In the genomic region with DNA sequence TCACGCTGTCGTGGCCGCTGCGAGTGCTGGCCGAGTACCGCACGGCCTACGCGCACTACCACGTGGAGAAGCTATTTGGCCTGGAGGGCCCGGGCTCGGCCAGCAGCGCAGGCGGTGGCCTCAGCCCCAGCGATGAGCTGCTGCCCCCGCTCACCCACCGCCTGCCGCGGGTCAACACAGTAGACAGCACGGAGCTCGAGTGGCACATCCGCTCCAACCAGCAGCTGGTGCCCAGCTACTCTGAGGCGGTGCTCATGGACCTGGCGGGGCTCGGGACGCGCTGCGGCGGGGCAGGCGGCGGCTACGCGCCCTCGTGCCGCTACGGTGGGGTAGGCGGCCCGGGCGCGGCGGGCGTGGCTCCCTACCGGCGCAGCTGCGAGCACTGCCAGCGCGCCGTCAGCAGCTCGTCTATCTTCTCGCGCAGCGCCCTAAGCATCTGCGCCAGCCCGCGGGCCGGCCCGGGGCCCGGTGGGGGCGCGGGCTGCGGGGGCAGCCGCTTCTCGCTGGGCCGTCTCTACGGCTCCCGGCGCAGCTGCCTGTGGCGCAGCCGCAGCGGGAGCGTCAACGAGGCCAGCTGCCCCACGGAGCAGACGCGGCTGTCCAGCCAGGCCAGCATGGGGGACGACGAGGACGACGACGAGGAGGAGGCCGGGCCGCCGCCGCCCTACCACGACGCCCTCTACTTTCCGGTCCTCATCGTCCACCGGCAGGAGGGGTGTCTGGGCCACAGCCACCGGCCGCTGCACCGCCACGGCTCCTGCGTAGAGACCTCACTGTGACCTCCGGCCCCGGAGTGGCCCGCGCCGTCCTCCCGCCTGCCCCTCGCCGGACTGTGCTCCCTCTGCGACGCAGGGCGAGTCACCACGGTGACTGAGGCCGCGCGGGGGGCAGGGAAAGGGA, we compare ENCODE assay signal across 11 cellular contexts. TPM values are rescaled to one million over a fixed set of nuclear protein-coding genes. Genes with fewer than 3 reads are reported as not detected.
A peak's percentile ranks its signal among the peaks of the same experiment; 100 is the strongest.
DNase-seq lines count a peak whose midpoint lies in the region; ATAC-seq, FAIRE-seq and TF ChIP-seq lines count a peak whose summit lies in the region.
"Had no signal": no experiment of that assay in that cellular context is flagged by ENCODE, and none has a peak within 500 bp of the region (broad histone marks: within the 10 kb centered on the region; RNA-seq: fewer than 3 reads in every experiment).

No MANE protein-coding gene starts in this region.

- H3K79me1 ChIP-seq in H9 (ENCODE audit: insufficient read depth, low read depth, low read length, poor library complexity, severe bottlenecking): no peaks in the 10 kb centered on the region

- H3K27ac Mint-ChIP-seq in H9: no peak overlapping the region
- H3K27ac Mint-ChIP-seq in naive B cell: no peak overlapping the region

- H2BK5ac ChIP-seq in H9 (ENCODE audit: insufficient read length, low read length): no peak overlapping the region

- H2AFZ ChIP-seq in H9 (ENCODE audit: low read length): no peak overlapping the region
- H2AFZ ChIP-seq in OCI-LY7 (ENCODE audit: low read length): no peak overlapping the region

- H3K23me2 ChIP-seq in H9 (ENCODE audit: insufficient read length, low read depth, low read length, poor library complexity, severe bottlenecking): peaks cover 2% of the 10 kb centered on the region

- H3K36me3 ChIP-seq in ectodermal cell (ENCODE audit: control insufficient read depth, insufficient read depth, low read length): no peaks in the 10 kb centered on the region
- H3K36me3 ChIP-seq in OCI-LY7 (ENCODE audit: insufficient read depth, low read length): no peaks in the 10 kb centered on the region

- no peak overlapping the region for H2BK120ac ChIP-seq in H9 (ENCODE audit: low read depth, low read length, poor library complexity, severe bottlenecking)

- H3K4me2 ChIP-seq in A549: peak overlapping the region; percentile 19; the same call in 1 of the 3 replicates
- no peak overlapping the region for H3K4me2 ChIP-seq in H9 (ENCODE audit: insufficient read depth, insufficient read length, low read length)
- H3K4me2 ChIP-seq in OCI-LY7 (ENCODE audit: low read length): no peak overlapping the region

- H3K79me2 ChIP-seq in H9 (ENCODE audit: insufficient read depth, low read length): no peaks in the 10 kb centered on the region
- H3K79me2 ChIP-seq in OCI-LY7 (ENCODE audit: insufficient read depth, low read depth, low read length): no peaks in the 10 kb centered on the region

- ATAC-seq in A549 (no peak), naive B cell (ENCODE audit: low read depth in 2 of 2) (peak; percentile 79 to 88), HG03520 (IDR thresholded peaks at IDR 0.05; ENCODE audit: unreplicated experiment) (no peak)

- BruUV-seq in OCI-LY7 (replicated peaks; lab: Mats Ljungman, UMichigan): no TSS peak

- no peak for TF ChIP-seq POLR2A in A549 (IDR thresholded peaks at IDR 0.05; ENCODE audit: low read length)

- no peak overlapping the region for H3K4me3 ChIP-seq in A549
- peak overlapping the region; percentile 17 for H3K4me3 ChIP-seq in ectodermal cell (ENCODE audit: insufficient read depth, low read depth, low read length)
- H3K4me3 ChIP-seq in OCI-LY7 (ENCODE audit: low read depth, low read length, poor library complexity, severe bottlenecking): no peak overlapping the region

- no peak for FAIRE-seq in A549 (lab: Jason Lieb, UNC)

- H3K18ac ChIP-seq in H9 (ENCODE audit: insufficient read length, low read depth, low read length): no peak overlapping the region

- no peak for TF ChIP-seq RAD21 in A549 (conservative IDR thresholded peaks at IDR 0.05 in 1 of 2, IDR thresholded peaks at IDR 0.05 in 1 of 2)

- DNase-seq in A549 (ENCODE audit: low read depth in 1 of 2, low spot score in 1 of 2) (no peak), H9 (peak; percentile 63), naive B cell (no peak), T-helper 9 cell (no peak), SIG-M5 treated with dmso at 0.1 percent for 504 hours (lab: John Stamatoyannopoulos, UW; ENCODE audit: unreplicated experiment) (no peak), OCI-LY7 (ENCODE audit: low spot score) (no peak)
- DNase-seq: effector CD8-positive, alpha-beta T cell; NCI-H446 treated with DMSO at 0.1 percent for 48 hours had no signal

- H3K9me2 ChIP-seq in OCI-LY7 (ENCODE audit: insufficient read depth, low read length): no peaks in the 10 kb centered on the region

- H2BK12ac ChIP-seq in H9 (ENCODE audit: insufficient read length, low read depth, low read length): no peak overlapping the region

- H3K4ac ChIP-seq in H9 (ENCODE audit: low read depth, low read length): no peak overlapping the region

- H3K36me3 Mint-ChIP-seq in H9 (ENCODE audit: insufficient read depth in 1 of 3, low read depth in 3 of 3) (no peaks in the 10 kb centered on the region; a peak in 1 of 7 replicates), naive B cell (peaks cover 0 to 5% of the 10 kb centered on the region in 2 donors)

- no peak overlapping the region for H3K23ac ChIP-seq in H9 (ENCODE audit: insufficient read length, low read depth, low read length)

- no peak overlapping the region for H2BK20ac ChIP-seq in H9 (ENCODE audit: low read depth, low read length, poor library complexity, severe bottlenecking)

- H3K9me3 Mint-ChIP-seq in H9 (no peaks in the 10 kb centered on the region), naive B cell (no peaks in the 10 kb centered on the region)

- H2AK5ac ChIP-seq in H9 (ENCODE audit: insufficient read length, low read length): no peak overlapping the region

- H3K14ac ChIP-seq in H9 (ENCODE audit: insufficient read depth, low read length): no peak overlapping the region

- TF ChIP-seq EP300 in A549 (IDR thresholded peaks at IDR 0.05): no peak

- no peak overlapping the region for H3T11ph ChIP-seq in H9 (ENCODE audit: low read length)

- H3K27ac ChIP-seq in A549 (no peak overlapping the region), H9 (ENCODE audit: insufficient read length, low read depth, low read length) (no peak overlapping the region), ectodermal cell (ENCODE audit: insufficient read depth, low read depth, low read length, poor library complexity, severe bottlenecking) (no peak overlapping the region), OCI-LY7 (ENCODE audit: low read depth, low read length, poor library complexity, severe bottlenecking) (no peak overlapping the region)

- TF ChIP-seq CTCF in A549 (IDR thresholded peaks at IDR 0.05): no peak
- TF ChIP-seq CTCF in H9 (conservative IDR thresholded peaks at IDR 0.05): no peak
- TF ChIP-seq CTCF in OCI-LY7 (conservative IDR thresholded peaks at IDR 0.05; ENCODE audit: low read length): no peak

- H4K8ac ChIP-seq in H9 (replicated peaks; ENCODE audit: insufficient read length, low read depth, low read length): no peak overlapping the region

- peaks cover 3% of the 10 kb centered on the region for H4K20me1 ChIP-seq in H9 (ENCODE audit: control insufficient read depth, insufficient read depth, insufficient read length)
- no peaks in the 10 kb centered on the region for H4K20me1 ChIP-seq in OCI-LY7 (ENCODE audit: insufficient read depth, low read length)

- intact Hi-C loops in OCI-LY7 (cut with micrococcal nuclease; ENCODE audit: unreplicated experiment): no loop called here

- peaks cover 9 to 21% of the 10 kb centered on the region in 2 experiments for H3K4me1 Mint-ChIP-seq in H9
- peaks cover 0 to 12% (median 12%) of the 10 kb centered on the region in 3 donors for H3K4me1 Mint-ChIP-seq in naive B cell

- WGBS in A549 (ENCODE audit: missing lambda C conversion rate): 95% methylated on average over 13 of the region's 109 CpGs
- WGBS in H9 (ENCODE audit: extremely low coverage, insufficient read length, low lambda C conversion rate): no CpG with 5 or more reads among the region's 109 CpGs
- 19 to 20% methylated on average over 109 of the region's 109 CpGs for WGBS in ectodermal cell, 2 experiments

- H3K9me3 ChIP-seq in A549 (no peaks in the 10 kb centered on the region), H9 (ENCODE audit: control insufficient read depth, low read depth, low read length) (no peaks in the 10 kb centered on the region), ectodermal cell (ENCODE audit: control insufficient read depth, low read length) (no peaks in the 10 kb centered on the region), OCI-LY7 (ENCODE audit: low read length) (no peaks in the 10 kb centered on the region)

- H3K9ac ChIP-seq in H9 (ENCODE audit: extremely low read depth, insufficient read length, low read length): no peak overlapping the region

- H3K4me3 Mint-ChIP-seq in H9 (no peak overlapping the region), naive B cell (peak overlapping the region in 2 of 8 donors; percentile 24 to 28)

- no peak overlapping the region for H3K56ac ChIP-seq in H9 (ENCODE audit: insufficient read length, low read depth, low read length)

- no peaks in the 10 kb centered on the region for H3K27me3 ChIP-seq in H9 (ENCODE audit: insufficient read depth, low read length)
- H3K27me3 ChIP-seq in ectodermal cell (ENCODE audit: control insufficient read depth, insufficient read depth, low read length, poor library complexity, severe bottlenecking): peaks cover 52% of the 10 kb centered on the region

- H4K5ac ChIP-seq in H9 (ENCODE audit: insufficient read length, low read depth, low read length): no peak overlapping the region

- no peak overlapping the region for H4K91ac ChIP-seq in H9 (ENCODE audit: insufficient read length, low read depth, low read length)

- H3K27me3 Mint-ChIP-seq in H9 (ENCODE audit: low read depth): peaks cover 10% of the 10 kb centered on the region
- H3K27me3 Mint-ChIP-seq in naive B cell: peaks cover 50 to 85% (median 78%) of the 10 kb centered on the region in 3 donors

- no peaks in the 10 kb centered on the region for H3K4me1 ChIP-seq in A549
- H3K4me1 ChIP-seq in H9 (ENCODE audit: insufficient read depth, low read length): peaks cover 4% of the 10 kb centered on the region; the same call in 1 of the 2 replicates
- peaks cover 8% of the 10 kb centered on the region for H3K4me1 ChIP-seq in ectodermal cell (ENCODE audit: control insufficient read depth, insufficient read depth, low read length)
- no peaks in the 10 kb centered on the region for H3K4me1 ChIP-seq in OCI-LY7 (ENCODE audit: insufficient read depth, low read length, poor library complexity, severe bottlenecking)

- no peak overlapping the region for H2BK15ac ChIP-seq in H9 (ENCODE audit: low read depth, low read length)

- CTCF ChIA-PET in A549 (lab: Yijun Ruan, JAX) (interaction anchor here (0.6 to 5.0 kb wide), 5 partner anchors 8 to 63 kb away, joined by 3 to 29 read pairs (median 3); no protein-coding TSS in a partner anchor), OCI-LY7 (lab: Charles Lee; ENCODE audit: unreplicated experiment) (no interaction called here)

- POLR2A ChIA-PET in A549 (lab: Yijun Ruan, JAX) (no interaction called here), OCI-LY7 (lab: Charles Lee) (no interaction called here)

RNA-seq across cellular contexts. Expression of gene TMEM151B, which starts 5.7 kb away (rescaled TPM):
- 0.01 TPM in 1 of 2 replicates, not detected in the other for polyA plus RNA-seq in A549 (2011; rRNA removed)
- polyA plus RNA-seq in A549 (2012; cell fraction: cytosol; rRNA removed): 0.01 TPM in 2 replicates
- polyA plus RNA-seq in A549 (2012; cell fraction: nucleus; rRNA removed): 0.02 and 0.04 TPM in 2 replicates
- 0.01 to 0.03 TPM in 2 of 3 replicates, not detected in the other for polyA plus RNA-seq in A549 (2017; fragmentation: RNase III; extraction: RNeasy Plus Mini Kit Qiagen cat#74134 plus additional on column Dnase treatment)
- polyA minus RNA-seq in A549 (2011; rRNA and poly(A)+ RNA removed): not detected in 2 replicates
- 2.4 and 2.7 TPM in 2 replicates for total RNA-seq in H9 (2021)
- polyA plus RNA-seq in ectodermal cell (2013, experiment 1 of 4): 0.74 TPM
- polyA plus RNA-seq in ectodermal cell (2013, experiment 2 of 4): 1.1 TPM
- polyA plus RNA-seq in ectodermal cell (2013, experiment 3 of 4): 1.4 TPM
- polyA plus RNA-seq in ectodermal cell (2013, experiment 4 of 4): 1.4 TPM
- polyA plus RNA-seq in naive B cell (ENCODE audit: low read depth in 6 of 6): not detected
- not detected in 2 replicates for total RNA-seq in OCI-LY7 (2014; rRNA removed; shearing (Covaris generic))
- 0.07 and 0.15 TPM in 2 replicates for total RNA-seq in OCI-LY7 (2022)
- total RNA-seq: mesenteric fat pad had no signal

RNA-seq across cellular contexts. Expression of gene NFKBIE, which starts 10.6 kb away (rescaled TPM):
- 6.2 and 6.3 TPM in 2 replicates for polyA plus RNA-seq in A549 (2011; rRNA removed)
- polyA plus RNA-seq in A549 (2012; cell fraction: cytosol; rRNA removed): 8.2 and 10.8 TPM in 2 replicates
- 13.6 and 19.5 TPM in 2 replicates for polyA plus RNA-seq in A549 (2012; cell fraction: nucleus; rRNA removed)
- 5.6 to 9.1 TPM (median 6.0 TPM) in 3 replicates for polyA plus RNA-seq in A549 (2017; fragmentation: RNase III; extraction: RNeasy Plus Mini Kit Qiagen cat#74134 plus additional on column Dnase treatment)
- 2.8 and 4.1 TPM in 2 replicates for polyA minus RNA-seq in A549 (2011; rRNA and poly(A)+ RNA removed)
- total RNA-seq in H9 (2021): 9.7 and 12.1 TPM in 2 replicates
- polyA plus RNA-seq in ectodermal cell (2013, experiment 1 of 4): 7.9 TPM
- 7.8 TPM for polyA plus RNA-seq in ectodermal cell (2013, experiment 2 of 4)
- polyA plus RNA-seq in ectodermal cell (2013, experiment 3 of 4): 6.6 TPM
- 7.8 TPM for polyA plus RNA-seq in ectodermal cell (2013, experiment 4 of 4)
- 10 to 100 TPM; 22.1 to 30.8 (median 27.9) TPM for polyA plus RNA-seq in naive B cell (ENCODE audit: low read depth in 6 of 6)
- 27.5 and 43.1 TPM in 2 replicates for total RNA-seq in OCI-LY7 (2014; rRNA removed; shearing (Covaris generic))
- 22.4 and 24.8 TPM in 2 replicates for total RNA-seq in OCI-LY7 (2022)

RNA-seq across cellular contexts. Expression of gene SLC35B2, which starts 18.7 kb away (rescaled TPM):
- polyA plus RNA-seq in A549 (2011; rRNA removed) (44.5 and 61.4 TPM in 2 replicates), A549 (2017; fragmentation: RNase III; extraction: RNeasy Plus Mini Kit Qiagen cat#74134 plus additional on column Dnase treatment) (38.7 to 45.6 TPM (median 45.5 TPM) in 3 replicates), naive B cell (ENCODE audit: low read depth in 6 of 6) (10 to 100 TPM; 24.2 to 38.6 (median 27.2) TPM)
- 56.6 and 84.2 TPM in 2 replicates for polyA plus RNA-seq in A549 (2012; cell fraction: cytosol; rRNA removed)
- 60.0 and 63.0 TPM in 2 replicates for polyA plus RNA-seq in A549 (2012; cell fraction: nucleus; rRNA removed)
- 44.0 and 52.2 TPM in 2 replicates for polyA minus RNA-seq in A549 (2011; rRNA and poly(A)+ RNA removed)
- total RNA-seq in H9 (2021) (34.5 and 36.1 TPM in 2 replicates), OCI-LY7 (2022) (15.3 and 16.5 TPM in 2 replicates)
- polyA plus RNA-seq in ectodermal cell (2013, experiment 1 of 4): 46.3 TPM
- polyA plus RNA-seq in ectodermal cell (2013, experiment 2 of 4): 48.6 TPM
- 39.6 TPM for polyA plus RNA-seq in ectodermal cell (2013, experiment 3 of 4)
- 40.0 TPM for polyA plus RNA-seq in ectodermal cell (2013, experiment 4 of 4)
- total RNA-seq in OCI-LY7 (2014; rRNA removed; shearing (Covaris generic)): 10.1 and 13.9 TPM in 2 replicates

RNA-seq across cellular contexts. Expression of gene HSP90AB1, which starts 29.1 kb away (rescaled TPM):
- 1,080 and 1,155 TPM in 2 replicates for polyA plus RNA-seq in A549 (2011; rRNA removed)
- polyA plus RNA-seq in A549 (2012; cell fraction: cytosol; rRNA removed): 735 and 808 TPM in 2 replicates
- polyA plus RNA-seq in A549 (2012; cell fraction: nucleus; rRNA removed): 712 and 1,059 TPM in 2 replicates
- polyA plus RNA-seq in A549 (2017; fragmentation: RNase III; extraction: RNeasy Plus Mini Kit Qiagen cat#74134 plus additional on column Dnase treatment): 1,076 to 1,211 TPM (median 1,136 TPM) in 3 replicates
- 601 and 692 TPM in 2 replicates for polyA minus RNA-seq in A549 (2011; rRNA and poly(A)+ RNA removed)
- 1,986 and 2,056 TPM in 2 replicates for total RNA-seq in H9 (2021)
- 1,696 TPM for polyA plus RNA-seq in ectodermal cell (2013, experiment 1 of 4)
- polyA plus RNA-seq in ectodermal cell (2013, experiment 2 of 4): 1,536 TPM
- 1,192 TPM for polyA plus RNA-seq in ectodermal cell (2013, experiment 3 of 4)
- 1,329 TPM for polyA plus RNA-seq in ectodermal cell (2013, experiment 4 of 4)
- 100 to 1,000 TPM; 420 to 486 (median 447) TPM for polyA plus RNA-seq in naive B cell (ENCODE audit: low read depth in 6 of 6)
- 911 and 1,004 TPM in 2 replicates for total RNA-seq in OCI-LY7 (2014; rRNA removed; shearing (Covaris generic))
- 1,055 and 1,282 TPM in 2 replicates for total RNA-seq in OCI-LY7 (2022)

RNA-seq across cellular contexts. Expression of gene AARS2, which starts 37.1 kb away (rescaled TPM):
- polyA plus RNA-seq in A549 (2011; rRNA removed) (4.0 and 4.3 TPM in 2 replicates), A549 (2017; fragmentation: RNase III; extraction: RNeasy Plus Mini Kit Qiagen cat#74134 plus additional on column Dnase treatment) (6.2 to 6.8 TPM (median 6.6 TPM) in 3 replicates), naive B cell (ENCODE audit: low read depth in 6 of 6) (10 to 100 TPM in 1 of 6 donors, 1 to 10 TPM in 5; 5.6 to 12.8 (median 7.8) TPM)
- polyA plus RNA-seq in A549 (2012; cell fraction: cytosol; rRNA removed): 7.2 and 8.3 TPM in 2 replicates
- polyA plus RNA-seq in A549 (2012; cell fraction: nucleus; rRNA removed): 13.7 and 19.1 TPM in 2 replicates
- 9.8 and 10.9 TPM in 2 replicates for polyA minus RNA-seq in A549 (2011; rRNA and poly(A)+ RNA removed)
- total RNA-seq in H9 (2021) (21.7 and 22.1 TPM in 2 replicates), OCI-LY7 (2022) (20.7 and 22.4 TPM in 2 replicates)
- 19.8 TPM for polyA plus RNA-seq in ectodermal cell (2013, experiment 1 of 4)
- polyA plus RNA-seq in ectodermal cell (2013, experiment 2 of 4): 19.7 TPM
- polyA plus RNA-seq in ectodermal cell (2013, experiment 3 of 4): 17.3 TPM
- 17.0 TPM for polyA plus RNA-seq in ectodermal cell (2013, experiment 4 of 4)
- 22.0 and 22.7 TPM in 2 replicates for total RNA-seq in OCI-LY7 (2014; rRNA removed; shearing (Covaris generic))

Comparison
In these comparisons a context has a peak if more than half of its experiments do, and no peak if none do; other contexts are left out.
1. ATAC-seq: peak in naive B cell (2 of 2); none in A549 (0 of 2) and HG03520 (single experiment).